9 cellular contexts compared by ENCODE assay signal in the genomic region with DNA sequence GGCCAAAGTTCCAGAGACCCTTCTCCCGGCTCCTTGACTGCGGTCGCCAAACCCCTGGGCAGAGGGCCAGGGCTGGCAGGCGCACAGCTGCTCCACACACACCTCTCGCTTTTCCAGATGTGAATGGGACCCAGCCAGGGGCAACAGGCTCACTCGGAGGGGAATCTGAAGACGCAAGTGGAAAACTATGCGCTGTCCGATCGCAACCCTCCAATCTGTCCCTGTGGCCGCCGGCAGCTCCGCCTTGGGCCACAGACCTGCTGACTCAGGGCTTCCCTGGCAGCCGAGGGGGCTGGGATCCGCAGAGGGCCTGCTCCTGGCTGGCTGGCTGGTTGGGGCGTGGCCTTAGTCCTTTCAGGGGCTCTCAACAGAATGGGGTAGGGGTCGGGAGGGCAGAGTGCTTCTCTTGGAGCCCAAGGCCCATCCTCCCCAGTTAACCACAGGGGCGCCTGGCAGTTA. TPM values are rescaled to one million over a fixed set of nuclear protein-coding genes. Genes with fewer than 3 reads are reported as not detected.
DNase-seq lines count a peak whose midpoint lies in the region; ATAC-seq and TF ChIP-seq lines count a peak whose summit lies in the region.
"Had no signal": no experiment of that assay in that cellular context is flagged by ENCODE, and none has a peak within 500 bp of the region (broad histone marks: within the 10 kb centered on the region; RNA-seq: fewer than 3 reads in every experiment).

No MANE protein-coding gene starts in this region.

- H3K4me3 ChIP-seq in HUES64 (ENCODE audit: low read length) (peak overlapping the region; percentile 45), duodenal mucosa (ENCODE audit: low read depth in 1 of 2, low read length in 2 of 2) (peak overlapping the region; percentile 2 to 21), lower lobe of right lung (peak overlapping the region; percentile 10), A673 (ENCODE audit: low read depth, low read length, poor library complexity, severe bottlenecking) (no peak overlapping the region)

- WGBS in HUES64 = 12% methylated on average over 17 of the region's 18 CpGs

- H3K9me3 ChIP-seq in HUES64 (ENCODE audit: insufficient read depth, low read depth, low read length) (no peaks in the 10 kb centered on the region), duodenal mucosa (ENCODE audit: control insufficient read depth in 1 of 2, low read length in 2 of 2) (no peaks in the 10 kb centered on the region), lower lobe of right lung (no peaks in the 10 kb centered on the region), A673 (ENCODE audit: low read depth, low read length, poor library complexity, severe bottlenecking) (no peaks in the 10 kb centered on the region)

- TF ChIP-seq CTCF in lower lobe of right lung (IDR thresholded peaks at IDR 0.05) (no peak), GM20000 (IDR thresholded peaks at IDR 0.05; ENCODE audit: extremely low read depth, missing control alignments) (no peak), A673 (conservative IDR thresholded peaks at IDR 0.05; ENCODE audit: low read depth, low read length) (no peak)
- no peak for TF ChIP-seq CTCF in activated CD8-positive, alpha-beta T cell treated with anti-CD3 and anti-CD28 coated beads for 36 hours (IDR thresholded peaks at IDR 0.05)

- H3K9ac ChIP-seq in HUES64 (ENCODE audit: low read depth, low read length) = peak overlapping the region; percentile 46; the same call in 1 of the 2 replicates
- H3K9ac ChIP-seq in duodenal mucosa (ENCODE audit: low read depth in 1 of 2, low read length in 2 of 2) = no peak overlapping the region

- H3K27ac ChIP-seq in HUES64 (ENCODE audit: low read depth, low read length) (peak overlapping the region; percentile 7; the same call in 1 of the 2 replicates), duodenal mucosa (ENCODE audit: low read depth, low read length) (no peak overlapping the region), lower lobe of right lung (no peak overlapping the region), A673 (ENCODE audit: low read depth, low read length, poor library complexity, severe bottlenecking) (no peak overlapping the region)

- CTCF ChIA-PET in activated CD8-positive, alpha-beta T cell treated with anti-CD3 and anti-CD28 coated beads for 36 hours (lab: Charles Lee) = no interaction called here
- CTCF ChIA-PET in A673 (lab: Charles Lee) = no interaction called here

- no peaks in the 10 kb centered on the region for H3K36me3 Mint-ChIP-seq in activated CD8-positive, alpha-beta T cell treated with anti-CD3 and anti-CD28 coated beads for 36 hours (ENCODE audit: low read depth)

- intact Hi-C loops in lower lobe of right lung (cut with DNase I) (no loop called here), A673 (cut with micrococcal nuclease; ENCODE audit: unreplicated experiment) (no loop called here)
- intact Hi-C loops in activated CD8-positive, alpha-beta T cell treated with anti-CD3 and anti-CD28 coated beads for 36 hours (cut with micrococcal nuclease) = no loop called here

- no TSS peak for BruUV-seq in A673 (replicated peaks; lab: Mats Ljungman, UMichigan)

- peak; percentile 87 for DNase-seq in A172 (ENCODE audit: low spot score)
- peak; percentile 48 for DNase-seq in lower lobe of right lung
- DNase-seq in GM20000 (ENCODE audit: low spot score) = no peak
- DNase-seq in activated CD8-positive, alpha-beta T cell treated with anti-CD3 and anti-CD28 coated beads for 36 hours = no peak
- DNase-seq in A673 (ENCODE audit: low spot score) = no peak
- no peak for DNase-seq in LoVo (ENCODE audit: low spot score)

- H3K9me3 Mint-ChIP-seq in activated CD8-positive, alpha-beta T cell treated with anti-CD3 and anti-CD28 coated beads for 36 hours = no peaks in the 10 kb centered on the region
- H3K9me3 Mint-ChIP-seq: CD8-positive, alpha-beta memory T cell had no signal

- no peaks in the 10 kb centered on the region for H3K36me3 ChIP-seq in HUES64 (ENCODE audit: insufficient read depth, low read length)
- H3K36me3 ChIP-seq in duodenal mucosa (ENCODE audit: control insufficient read depth in 1 of 2, insufficient read depth in 2 of 2, low read length in 2 of 2) = no peaks in the 10 kb centered on the region
- H3K36me3 ChIP-seq in lower lobe of right lung = no peaks in the 10 kb centered on the region
- H3K36me3 ChIP-seq in A673 (ENCODE audit: insufficient read depth, low read length, poor library complexity, severe bottlenecking) = no peaks in the 10 kb centered on the region

- H3K27me3 ChIP-seq in HUES64 (ENCODE audit: insufficient read depth, low read length) (peaks cover 4% of the 10 kb centered on the region; the same call in 1 of the 2 replicates), duodenal mucosa (ENCODE audit: control insufficient read depth in 1 of 2, insufficient read depth in 2 of 2, low read length in 2 of 2) (no peaks in the 10 kb centered on the region), lower lobe of right lung (ENCODE audit: low read depth) (no peaks in the 10 kb centered on the region), A673 (replicated peaks; ENCODE audit: insufficient read depth, low read depth, low read length, poor library complexity) (no peaks in the 10 kb centered on the region)

- POLR2A ChIA-PET in activated CD8-positive, alpha-beta T cell treated with anti-CD3 and anti-CD28 coated beads for 36 hours (lab: Charles Lee) = interaction anchor here (0.8 kb wide), 1 partner anchor 9 kb away, joined by 4 read pairs; no protein-coding TSS in a partner anchor
- POLR2A ChIA-PET in A673 (lab: Charles Lee; ENCODE audit: low non-redundant PET) = no interaction called here

- H3K4me1 ChIP-seq in HUES64 (ENCODE audit: insufficient read depth, low read length) (peaks cover 45% of the 10 kb centered on the region), duodenal mucosa (ENCODE audit: control insufficient read depth in 1 of 2, insufficient read depth in 2 of 2, low read length in 2 of 2) (peaks cover 46 to 55% of the 10 kb centered on the region in 2 donors), lower lobe of right lung (peaks cover 49% of the 10 kb centered on the region), A673 (ENCODE audit: insufficient read depth, low read length, poor library complexity, severe bottlenecking) (no peaks in the 10 kb centered on the region)

- no peak overlapping the region for H3K27ac Mint-ChIP-seq in activated CD8-positive, alpha-beta T cell treated with anti-CD3 and anti-CD28 coated beads for 36 hours

- no peaks in the 10 kb centered on the region for H3K27me3 Mint-ChIP-seq in activated CD8-positive, alpha-beta T cell treated with anti-CD3 and anti-CD28 coated beads for 36 hours
- H3K27me3 Mint-ChIP-seq: CD8-positive, alpha-beta memory T cell had no signal

- no peak overlapping the region for H3K4me3 Mint-ChIP-seq in activated CD8-positive, alpha-beta T cell treated with anti-CD3 and anti-CD28 coated beads for 36 hours
- H3K4me3 Mint-ChIP-seq: CD8-positive, alpha-beta memory T cell had no signal

- peaks cover 26% of the 10 kb centered on the region for H3K4me1 Mint-ChIP-seq in activated CD8-positive, alpha-beta T cell treated with anti-CD3 and anti-CD28 coated beads for 36 hours (ENCODE audit: low read depth)

- ATAC-seq in lower lobe of right lung = no peak
- no peak for ATAC-seq in activated CD8-positive, alpha-beta T cell treated with anti-CD3 and anti-CD28 coated beads for 36 hours

RNA-seq across cellular contexts. Expression of a gene that starts 54.0 kb away (rescaled TPM):
- total RNA-seq in A172 (2014; rRNA removed; shearing (Covaris generic)) = 22.5 and 25.8 TPM in 2 replicates
- polyA plus RNA-seq in HUES64 (2013, experiment 1 of 2) = 14.5 TPM
- polyA plus RNA-seq in HUES64 (2013, experiment 2 of 2) = 18.0 TPM
- total RNA-seq in lower lobe of right lung (82.3 TPM), A673 (2021) (13.0 and 15.4 TPM in 2 replicates)
- total RNA-seq in activated CD8-positive, alpha-beta T cell treated with anti-CD3 and anti-CD28 coated beads for 36 hours = 10 to 100 TPM; 31.7 to 39.2 TPM

Comparison
In these comparisons a context has a peak if more than half of its experiments do, and no peak if none do; other contexts are left out.
1. DNase-seq: peak in A172 (single experiment) and lower lobe of right lung (single experiment); none in GM20000 (single experiment), activated CD8-positive, alpha-beta T cell treated with anti-CD3 and anti-CD28 coated beads for 36 hours (single experiment), A673 (single experiment) and LoVo (single experiment).